In genomic region chr17:48569676-48570324, GRCh38 we compare ENCODE assay signal across 1 cellular context.
TF ChIP-seq lines count a peak whose summit lies in the region.

No MANE protein-coding gene starts in this region.

TF ChIP-seq in endothelial cell of umbilical vein, 7 proteins besides CTCF, POLR2A, EP300 and RAD21 (continued from another document):
- TF ChIP-seq FOS (IDR thresholded peaks at IDR 0.05; ENCODE audit: borderline replicate concordance, insufficient read depth, low read length), result no peak
- TF ChIP-seq POLR2AphosphoS5 (IDR thresholded peaks at IDR 0.05; ENCODE audit: insufficient read depth, low read depth, low read length), result no peak
- no peak for TF ChIP-seq MAX (IDR thresholded peaks at IDR 0.05; ENCODE audit: insufficient read depth, insufficient read length)
- no peak for TF ChIP-seq MYC (IDR thresholded peaks at IDR 0.05; ENCODE audit: low read depth, low read length)
- no peak for TF ChIP-seq EZH2 (IDR thresholded peaks at IDR 0.05; ENCODE audit: borderline replicate concordance, low read depth, low read length, severe bottlenecking)
